Comparison of ENCODE assay signal across 34 cellular contexts in genomic region chr5:57476743-57477142, GRCh38. TPM values are rescaled to one million over a fixed set of nuclear protein-coding genes. Genes with fewer than 3 reads are reported as not detected.
"Had no signal": no experiment of that assay in that cellular context is flagged by ENCODE, and none has a peak within 500 bp of the region (broad histone marks: within the 10 kb centered on the region; RNA-seq: fewer than 3 reads in every experiment).

No MANE protein-coding gene starts in this region.

- H3K36me3 ChIP-seq: breast epithelium, esophagus muscularis mucosa, lower lobe of right lung, right atrium auricular region, stomach, thyroid gland, upper lobe of left lung, WERI-Rb-1 had no signal

- ATAC-seq: activated CD4-positive, CD25-positive, alpha-beta regulatory T cell treated with anti-CD3 and anti-CD28 coated beads, Interleukin-2, amount 50 U/mL, for 24 hours; left lobe of liver; lower lobe of right lung; natural killer cell; stimulated activated naive B cell treated with anti-CD40 and anti-IgM and Interleukin-4, amounts not matched to agents 10 μg/mL and 1 μg/mL and 100 μg/mL, for 72 hours; T-helper 17 cell had no signal

- H3K9me3 ChIP-seq: breast epithelium, esophagus muscularis mucosa, lower lobe of right lung, stomach, thyroid gland, upper lobe of left lung had no signal

- H3K27me3 ChIP-seq: breast epithelium, esophagus muscularis mucosa, right atrium auricular region, stomach, thyroid gland, upper lobe of left lung had no signal

- H3K4me3 ChIP-seq: breast epithelium, esophagus muscularis mucosa, lower lobe of right lung, right atrium auricular region, stomach, thyroid gland, upper lobe of left lung had no signal

- H3K4me1 ChIP-seq: breast epithelium, esophagus muscularis mucosa, lower lobe of right lung, right atrium auricular region, stomach, thyroid gland, upper lobe of left lung had no signal

- DNase-seq: activated CD4-positive, alpha-beta T cell treated with anti-CD3 and anti-CD28 coated beads for 48 hours; activated CD4-positive, alpha-beta T cell treated with anti-CD3 and anti-CD28 coated beads, Interleukin-2, amount 50 U/mL, for 48 hours; activated CD8-positive, alpha-beta memory T cell treated with anti-CD3 and anti-CD28 coated beads for 24 hours; activated effector memory CD4-positive, alpha-beta T cell treated with anti-CD3 and anti-CD28 coated beads, Interleukin-2, amount 50 U/mL, for 16 hours; activated naive CD4-positive, alpha-beta T cell treated with anti-CD3 and anti-CD28 coated beads for 36 hours; activated naive CD8-positive, alpha-beta T cell treated with anti-CD3 and anti-CD28 coated beads for 36 hours; activated T-cell treated with anti-CD3 and anti-CD28 coated beads, Interleukin-2, amount 50 U/mL, for 1 hour; amniotic stem cell; central memory CD4-positive, alpha-beta T cell; endodermal cell; head of caudate nucleus; hypothalamus; immature natural killer cell; kidney; lower lobe of right lung; mesenchymal stem cell; natural killer cell; stimulated activated CD4-positive, alpha-beta T cell treated with anti-CD3 and anti-CD28 coated beads, Interleukin-15, amount 100 ng/mL, for 24 hours; stimulated activated CD4-positive, alpha-beta T cell treated with anti-CD3 and anti-CD28 coated beads, Interleukin-2, amount 100 ng/mL, for 24 hours; stimulated activated naive B cell treated with anti-CD40 and anti-IgM and Interleukin-4, amounts not matched to agents 10 μg/mL and 1 μg/mL and 100 μg/mL, for 72 hours; stomach; T-helper 17 cell; T1000; thyroid gland; upper lobe of left lung; WERI-Rb-1 had no signal

- H3K27ac ChIP-seq: breast epithelium, esophagus muscularis mucosa, lower lobe of right lung, right atrium auricular region, stomach, thyroid gland, upper lobe of left lung, WERI-Rb-1 had no signal

RNA-seq across cellular contexts. Expression of gene ACTBL2, which starts 5.9 kb away (rescaled TPM):
- total RNA-seq: activated naive CD4-positive, alpha-beta T cell treated with anti-CD3 and anti-CD28 coated beads for 36 hours; activated naive CD8-positive, alpha-beta T cell treated with anti-CD3 and anti-CD28 coated beads for 36 hours; activated T-helper 1 cell treated with anti-CD3 and anti-CD28 coated beads, Interleukin-12 subunit alpha, Interleukin-12 subunit beta, Interleukin-2, Interleukin-4 antibody, amounts not matched to agents 30 ng/mL and 10 ng/mL and 1 ng/mL, durations not matched to agents 14 hours and 24 hours and 36 hours; endodermal cell; esophagus muscularis mucosa; left lobe of liver; lower lobe of right lung; mononuclear cell; natural killer cell; pulmonary artery endothelial cell; stomach; T-helper 17 cell; upper lobe of left lung had no signal
